In genomic region chr9:94926457-94926852, GRCh38 we compare ENCODE assay signal across 1 cellular context.
TF ChIP-seq lines count a peak whose summit lies in the region.

No MANE protein-coding gene starts in this region.

TF ChIP-seq in A549, 52 proteins besides CTCF, POLR2A, EP300 and RAD21 (continued from another document):
- TF ChIP-seq BCL3 (IDR thresholded peaks at IDR 0.05) (no peak), BHLHE40 (IDR thresholded peaks at IDR 0.05; ENCODE audit: low read depth, low read length) (no peak), PBX3 (IDR thresholded peaks at IDR 0.05) (no peak), ZFP36 (IDR thresholded peaks at IDR 0.05; ENCODE audit: borderline replicate concordance, partially characterized antibody) (no peak), RCOR1 (IDR thresholded peaks at IDR 0.05; ENCODE audit: low read depth, low read length) (no peak), MAFK (IDR thresholded peaks at IDR 0.05; ENCODE audit: partially characterized antibody) (no peak), EHF (CRISPR knock-in tag; IDR thresholded peaks at IDR 0.05) (no peak), FOSL2 (IDR thresholded peaks at IDR 0.05) (no peak), FOSL2 (CRISPR knock-in tag; IDR thresholded peaks at IDR 0.05) (no peak), ZSCAN20 (CRISPR knock-in tag; IDR thresholded peaks at IDR 0.05) (no peak), REST (IDR thresholded peaks at IDR 0.05) (no peak), HMGXB4 (CRISPR knock-in tag; IDR thresholded peaks at IDR 0.05; ENCODE audit: borderline replicate concordance) (no peak), HOXB13 (CRISPR knock-in tag; IDR thresholded peaks at IDR 0.05; ENCODE audit: low read depth) (no peak), RARB (CRISPR knock-in tag; IDR thresholded peaks at IDR 0.05) (no peak)
